In genomic region chr6:102832021-102832420, GRCh38 we compare ENCODE assay signal across 32 cellular contexts.
"Had no signal": no experiment of that assay in that cellular context is flagged by ENCODE, and none has a peak within 500 bp of the region (broad histone marks: within the 10 kb centered on the region; RNA-seq: fewer than 3 reads in every experiment).

No MANE protein-coding gene starts in this region.

- DNase-seq: naive thymus-derived CD8-positive, alpha-beta T cell; nephron progenitor cell; occipital lobe; ovary; posterior cingulate gyrus; psoas muscle; right cardiac atrium; spleen; stimulated activated CD4-positive, alpha-beta T cell treated with anti-CD3 and anti-CD28 coated beads, Interleukin-12 subunit alpha, Interleukin-12 subunit beta, amount 100 ng/mL, for 4 hours; stimulated activated CD4-positive, alpha-beta T cell treated with anti-CD3 and anti-CD28 coated beads, Interleukin-1b, Interleukin-23, amount 100 ng/mL, for 48 hours; stimulated activated CD4-positive, alpha-beta T cell treated with anti-CD3 and anti-CD28 coated beads, Interleukin-4, amount 100 ng/mL, for 1 hour; stimulated activated CD4-positive, alpha-beta T cell treated with anti-CD3 and anti-CD28 coated beads, Interleukin-4, amount 100 ng/mL, for 4 hours; stimulated activated CD8-positive, alpha-beta memory T cell treated with anti-CD3 and anti-CD28 coated beads, Interleukin-4, amount 100 ng/mL, for 48 hours; stimulated activated naive CD4-positive, alpha-beta T cell; stimulated activated naive CD8-positive, alpha-beta T cell treated with anti-CD3 and anti-CD28 coated beads, Interleukin-15, amount 100 ng/mL, for 72 hours; stimulated activated naive CD8-positive, alpha-beta T cell treated with anti-CD3 and anti-CD28 coated beads, Interleukin-15, Interleukin-2, amounts not matched to agents 100 U/mL and 50 U/mL, for 24 hours; substantia nigra; testis; tibial artery; transverse colon; upper lobe of right lung; uterus had no signal

- H2AFZ ChIP-seq: parathyroid adenoma had no signal

- H3K27ac ChIP-seq: ovary, parathyroid adenoma, psoas muscle, skin epidermis, spleen, suprapubic skin, testis, tibial artery, transverse colon, upper lobe of right lung, uterus had no signal

- H3K79me2 ChIP-seq: parathyroid adenoma had no signal

- H3K27ac Mint-ChIP-seq: naive thymus-derived CD8-positive, alpha-beta T cell; natural killer cell treated with Interleukin-12 subunit alpha and Interleukin-12 subunit beta and Interleukin-15 and Interleukin-18, amount 100 ng/mL, for 72 hours; nephron progenitor cell; progenitor cell of endocrine pancreas; stimulated activated memory B cell treated with anti-CD40 and anti-IgM and Interleukin-4, amounts not matched to agents 10 μg/mL and 1 μg/mL and 100 μg/mL, for 72 hours; stimulated activated naive CD8-positive, alpha-beta T cell treated with anti-CD3 and anti-CD28 coated beads, Interleukin-15, amount 100 ng/mL, for 72 hours; type B pancreatic cell had no signal

- H3K4me3 Mint-ChIP-seq: naive thymus-derived CD8-positive, alpha-beta T cell; natural killer cell treated with Interleukin-12 subunit alpha and Interleukin-12 subunit beta and Interleukin-15 and Interleukin-18, amount 100 ng/mL, for 72 hours; nephron progenitor cell; neural crest cell; stimulated activated memory B cell treated with anti-CD40 and anti-IgM and Interleukin-4, amounts not matched to agents 10 μg/mL and 1 μg/mL and 100 μg/mL, for 72 hours; stimulated activated naive CD8-positive, alpha-beta T cell treated with anti-CD3 and anti-CD28 coated beads, Interleukin-15, amount 100 ng/mL, for 72 hours; type B pancreatic cell had no signal

- H3K27me3 Mint-ChIP-seq: naive thymus-derived CD8-positive, alpha-beta T cell; natural killer cell treated with Interleukin-12 subunit alpha and Interleukin-12 subunit beta and Interleukin-15 and Interleukin-18, amount 100 ng/mL, for 72 hours; progenitor cell of endocrine pancreas; stimulated activated memory B cell treated with anti-CD40 and anti-IgM and Interleukin-4, amounts not matched to agents 10 μg/mL and 1 μg/mL and 100 μg/mL, for 72 hours; stimulated activated naive CD8-positive, alpha-beta T cell treated with anti-CD3 and anti-CD28 coated beads, Interleukin-15, amount 100 ng/mL, for 72 hours; type B pancreatic cell had no signal

- H3K9me3 Mint-ChIP-seq: type B pancreatic cell had no signal

- H3K9ac ChIP-seq: parathyroid adenoma had no signal

- H3K9me3 ChIP-seq: ovary, psoas muscle, testis, tibial artery, upper lobe of right lung, uterus had no signal

- ATAC-seq: naive thymus-derived CD8-positive, alpha-beta T cell; natural killer cell treated with Interleukin-12 subunit alpha and Interleukin-12 subunit beta and Interleukin-15 and Interleukin-18, amount 100 ng/mL, for 72 hours; psoas muscle; right cardiac atrium; sciatic nerve; stimulated activated memory B cell treated with anti-CD40 and anti-IgM and Interleukin-4, amounts not matched to agents 10 μg/mL and 1 μg/mL and 100 μg/mL, for 72 hours; stimulated activated naive CD8-positive, alpha-beta T cell treated with anti-CD3 and anti-CD28 coated beads, Interleukin-15, amount 100 ng/mL, for 72 hours; stimulated activated naive CD8-positive, alpha-beta T cell treated with anti-CD3 and anti-CD28 coated beads, Interleukin-15, Interleukin-2, amounts not matched to agents 100 U/mL and 50 U/mL, for 24 hours; upper lobe of right lung had no signal

- H3K27me3 ChIP-seq: ovary, spleen, suprapubic skin, testis, tibial artery, transverse colon, upper lobe of right lung, uterus had no signal

- H3K4me1 Mint-ChIP-seq: naive thymus-derived CD8-positive, alpha-beta T cell; neural crest cell; stimulated activated memory B cell treated with anti-CD40 and anti-IgM and Interleukin-4, amounts not matched to agents 10 μg/mL and 1 μg/mL and 100 μg/mL, for 72 hours; stimulated activated naive CD8-positive, alpha-beta T cell treated with anti-CD3 and anti-CD28 coated beads, Interleukin-15, amount 100 ng/mL, for 72 hours had no signal

- H3K4me3 ChIP-seq: ovary, psoas muscle, skin epidermis, smooth muscle cell, spleen, suprapubic skin, testis, tibial artery, transverse colon, upper lobe of right lung, uterus had no signal

- H3K4me2 ChIP-seq: smooth muscle cell had no signal

- H3K36me3 ChIP-seq: ovary, spleen, suprapubic skin, tibial artery, transverse colon, upper lobe of right lung, uterus had no signal

- H3K36me3 Mint-ChIP-seq: stimulated activated memory B cell treated with anti-CD40 and anti-IgM and Interleukin-4, amounts not matched to agents 10 μg/mL and 1 μg/mL and 100 μg/mL, for 72 hours; type B pancreatic cell had no signal

- H3K4me1 ChIP-seq: parathyroid adenoma, psoas muscle, spleen, suprapubic skin, testis, tibial artery, transverse colon, upper lobe of right lung, uterus had no signal
